Comparison of ENCODE assay signal across 1 cellular context in the genomic region with DNA sequence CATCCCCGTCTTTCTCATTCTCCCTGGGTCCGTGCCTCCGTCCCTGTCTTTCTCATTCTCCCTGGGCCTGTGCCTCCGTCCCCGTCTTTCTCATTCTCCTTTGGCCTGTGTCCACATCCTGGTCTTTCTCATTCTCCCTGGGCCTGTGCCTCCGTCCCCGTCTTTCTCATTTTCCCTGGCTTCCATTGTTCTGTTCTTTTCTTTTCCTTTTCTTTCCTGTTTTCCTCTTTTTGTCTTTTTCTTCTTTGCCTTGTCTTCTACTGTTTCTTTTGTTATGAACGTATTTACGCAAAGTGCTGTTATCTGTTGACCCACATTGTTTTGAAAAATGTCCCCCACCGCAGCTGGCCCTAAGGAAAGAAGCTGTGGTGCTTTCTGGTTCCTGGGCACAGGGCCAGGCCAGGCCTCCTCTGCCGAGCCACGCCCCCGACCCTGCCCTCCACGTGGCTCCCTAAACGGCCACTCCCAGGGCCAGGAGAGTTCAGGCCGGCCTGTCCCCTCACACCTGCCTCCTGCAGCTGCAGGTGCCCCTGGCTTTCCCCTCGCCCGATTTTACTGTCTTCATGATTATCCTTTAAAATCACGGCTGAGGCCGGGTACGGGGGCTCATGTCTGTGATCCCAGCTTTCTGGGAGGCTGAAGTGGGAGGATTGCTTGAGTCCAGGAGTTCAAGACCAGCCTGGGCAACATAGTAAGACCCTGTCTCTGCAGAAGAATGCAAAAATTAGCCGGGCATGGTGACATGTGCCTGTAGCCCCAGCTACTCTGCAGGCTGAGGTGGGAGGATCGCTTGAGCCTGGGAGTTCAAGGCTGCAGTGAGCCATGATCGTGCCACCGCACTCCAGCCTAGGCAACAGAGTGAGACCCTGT.
TF ChIP-seq lines count a peak whose summit lies in the region.

No MANE protein-coding gene starts in this region.

TF ChIP-seq in K562, 482 proteins besides CTCF, POLR2A, EP300 and RAD21 (continued from another document and continues in another):
- TF ChIP-seq GABPA (tag; conservative IDR thresholded peaks at IDR 0.05; ENCODE audit: low read depth) (no peak), ETV1 (tag; conservative IDR thresholded peaks at IDR 0.05; ENCODE audit: low read depth) (no peak), NR0B1 (IDR thresholded peaks at IDR 0.05; ENCODE audit: partially characterized antibody) (no peak), LCOR (CRISPR knock-in tag; IDR thresholded peaks at IDR 0.05) (no peak), NFE2 (IDR thresholded peaks at IDR 0.05; ENCODE audit: low read depth) (no peak), MBD2 (IDR thresholded peaks at IDR 0.05; ENCODE audit: borderline replicate concordance, low read depth) (no peak; the same call in 1 of the 2 replicates), MYNN (IDR thresholded peaks at IDR 0.05) (no peak), MYNN (CRISPR knock-in tag; IDR thresholded peaks at IDR 0.05) (no peak), HDAC2 (IDR thresholded peaks at IDR 0.05) (peak; percentile 78; the same call in 1 of the 2 replicates), MCM3 (IDR thresholded peaks at IDR 0.05) (0 out of 2 replicates have a peak, but pooled peaks have one; percentile 51), MITF (IDR thresholded peaks at IDR 0.05) (no peak), TBP (optimal IDR thresholded peaks at IDR 0.05; ENCODE audit: low read depth, low read length) (no peak), C11orf30 (IDR thresholded peaks at IDR 0.05; ENCODE audit: low read depth) (no peak), NRF1 (conservative IDR thresholded peaks at IDR 0.05 in 1 of 2, IDR thresholded peaks at IDR 0.05 in 1 of 2) (no peak), ZKSCAN3 (CRISPR knock-in tag; IDR thresholded peaks at IDR 0.05) (no peak), THRB (CRISPR knock-in tag; conservative IDR thresholded peaks at IDR 0.05) (peak; percentile 89; the same call in 1 of the 2 replicates), MAX (CRISPR knock-in tag; IDR thresholded peaks at IDR 0.05) (peak; percentile 96), GATA2 (CRISPR knock-in tag; IDR thresholded peaks at IDR 0.05) (peak; percentile 82), SREBF2 (CRISPR knock-in tag; IDR thresholded peaks at IDR 0.05) (no peak), ZBTB43 (CRISPR knock-in tag; IDR thresholded peaks at IDR 0.05) (no peak), ZNF212 (CRISPR knock-in tag; IDR thresholded peaks at IDR 0.05) (no peak), MTA2 (IDR thresholded peaks at IDR 0.05; ENCODE audit: low read depth) (peak; percentile 88), CEBPG (CRISPR knock-in tag; IDR thresholded peaks at IDR 0.05) (no peak), CEBPG (tag; conservative IDR thresholded peaks at IDR 0.05 in 1 of 2, IDR thresholded peaks at IDR 0.05 in 1 of 2) (no peak), MED1 (CRISPR knock-in tag; IDR thresholded peaks at IDR 0.05; ENCODE audit: borderline replicate concordance) (no peak), CBX1 (IDR thresholded peaks at IDR 0.05; ENCODE audit: low read depth) (no peak), YY1 (IDR thresholded peaks at IDR 0.05; ENCODE audit: borderline replicate concordance in 1 of 3, control insufficient read depth in 1 of 3, extremely low read depth in 1 of 3, insufficient read depth in 3 of 3, insufficient read length in 1 of 3, insufficient replicate concordance in 2 of 3, low read depth in 1 of 3, low read length in 2 of 3) (no peak), IRF1 (CRISPR knock-in tag; IDR thresholded peaks at IDR 0.05; ENCODE audit: borderline replicate concordance) (no peak), ZFP30 (CRISPR knock-in tag; IDR thresholded peaks at IDR 0.05; ENCODE audit: borderline replicate concordance) (no peak), ZNF586 (CRISPR knock-in tag; conservative IDR thresholded peaks at IDR 0.05) (no peak), KLF13 (tag; IDR thresholded peaks at IDR 0.05; ENCODE audit: borderline replicate concordance, low read depth) (peak; percentile 91), ARNT (IDR thresholded peaks at IDR 0.05) (peak; percentile 65 to 90; a peak in 3 of 4 replicates), THAP7 (CRISPR knock-in tag; IDR thresholded peaks at IDR 0.05) (no peak), CAMTA2 (CRISPR knock-in tag; conservative IDR thresholded peaks at IDR 0.05) (no peak), SMARCB1 (IDR thresholded peaks at IDR 0.05; ENCODE audit: insufficient read length, low read depth) (no peak), ZBTB34 (CRISPR knock-in tag; IDR thresholded peaks at IDR 0.05) (no peak), NCOA4 (IDR thresholded peaks at IDR 0.05; ENCODE audit: partially characterized antibody) (peak; percentile 64), PCBP1 (IDR thresholded peaks at IDR 0.05; ENCODE audit: low read depth, low read length, poor library complexity, severe bottlenecking) (no peak), CCAR2 (IDR thresholded peaks at IDR 0.05; ENCODE audit: low read depth, low read length) (no peak), HES1 (IDR thresholded peaks at IDR 0.05; ENCODE audit: low read depth) (no peak), RBFOX2 (IDR thresholded peaks at IDR 0.05; ENCODE audit: low read depth, low read length) (no peak), MAFK (IDR thresholded peaks at IDR 0.05; ENCODE audit: low read length) (no peak)
- TF ChIP-seq, protein P1, sequence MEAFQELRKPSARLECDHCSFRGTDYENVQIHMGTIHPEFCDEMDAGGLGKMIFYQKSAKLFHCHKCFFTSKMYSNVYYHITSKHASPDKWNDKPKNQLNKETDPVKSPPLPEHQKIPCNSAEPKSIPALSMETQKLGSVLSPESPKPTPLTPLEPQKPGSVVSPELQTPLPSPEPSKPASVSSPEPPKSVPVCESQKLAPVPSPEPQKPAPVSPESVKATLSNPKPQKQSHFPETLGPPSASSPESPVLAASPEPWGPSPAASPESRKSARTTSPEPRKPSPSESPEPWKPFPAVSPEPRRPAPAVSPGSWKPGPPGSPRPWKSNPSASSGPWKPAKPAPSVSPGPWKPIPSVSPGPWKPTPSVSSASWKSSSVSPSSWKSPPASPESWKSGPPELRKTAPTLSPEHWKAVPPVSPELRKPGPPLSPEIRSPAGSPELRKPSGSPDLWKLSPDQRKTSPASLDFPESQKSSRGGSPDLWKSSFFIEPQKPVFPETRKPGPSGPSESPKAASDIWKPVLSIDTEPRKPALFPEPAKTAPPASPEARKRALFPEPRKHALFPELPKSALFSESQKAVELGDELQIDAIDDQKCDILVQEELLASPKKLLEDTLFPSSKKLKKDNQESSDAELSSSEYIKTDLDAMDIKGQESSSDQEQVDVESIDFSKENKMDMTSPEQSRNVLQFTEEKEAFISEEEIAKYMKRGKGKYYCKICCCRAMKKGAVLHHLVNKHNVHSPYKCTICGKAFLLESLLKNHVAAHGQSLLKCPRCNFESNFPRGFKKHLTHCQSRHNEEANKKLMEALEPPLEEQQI (IDR thresholded peaks at IDR 0.05), result peak; percentile 75
- TF ChIP-seq, protein P2, sequence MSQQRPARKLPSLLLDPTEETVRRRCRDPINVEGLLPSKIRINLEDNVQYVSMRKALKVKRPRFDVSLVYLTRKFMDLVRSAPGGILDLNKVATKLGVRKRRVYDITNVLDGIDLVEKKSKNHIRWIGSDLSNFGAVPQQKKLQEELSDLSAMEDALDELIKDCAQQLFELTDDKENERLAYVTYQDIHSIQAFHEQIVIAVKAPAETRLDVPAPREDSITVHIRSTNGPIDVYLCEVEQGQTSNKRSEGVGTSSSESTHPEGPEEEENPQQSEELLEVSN (IDR thresholded peaks at IDR 0.05; ENCODE audit: borderline replicate concordance in 1 of 2, extremely low read depth in 1 of 2, insufficient read depth in 1 of 2, insufficient read length in 1 of 2, low read depth in 1 of 2, low read length in 1 of 2, poor library complexity in 1 of 2, severe bottlenecking in 1 of 2), result peak; percentile 26 to 30
- TF ChIP-seq, protein P3, sequence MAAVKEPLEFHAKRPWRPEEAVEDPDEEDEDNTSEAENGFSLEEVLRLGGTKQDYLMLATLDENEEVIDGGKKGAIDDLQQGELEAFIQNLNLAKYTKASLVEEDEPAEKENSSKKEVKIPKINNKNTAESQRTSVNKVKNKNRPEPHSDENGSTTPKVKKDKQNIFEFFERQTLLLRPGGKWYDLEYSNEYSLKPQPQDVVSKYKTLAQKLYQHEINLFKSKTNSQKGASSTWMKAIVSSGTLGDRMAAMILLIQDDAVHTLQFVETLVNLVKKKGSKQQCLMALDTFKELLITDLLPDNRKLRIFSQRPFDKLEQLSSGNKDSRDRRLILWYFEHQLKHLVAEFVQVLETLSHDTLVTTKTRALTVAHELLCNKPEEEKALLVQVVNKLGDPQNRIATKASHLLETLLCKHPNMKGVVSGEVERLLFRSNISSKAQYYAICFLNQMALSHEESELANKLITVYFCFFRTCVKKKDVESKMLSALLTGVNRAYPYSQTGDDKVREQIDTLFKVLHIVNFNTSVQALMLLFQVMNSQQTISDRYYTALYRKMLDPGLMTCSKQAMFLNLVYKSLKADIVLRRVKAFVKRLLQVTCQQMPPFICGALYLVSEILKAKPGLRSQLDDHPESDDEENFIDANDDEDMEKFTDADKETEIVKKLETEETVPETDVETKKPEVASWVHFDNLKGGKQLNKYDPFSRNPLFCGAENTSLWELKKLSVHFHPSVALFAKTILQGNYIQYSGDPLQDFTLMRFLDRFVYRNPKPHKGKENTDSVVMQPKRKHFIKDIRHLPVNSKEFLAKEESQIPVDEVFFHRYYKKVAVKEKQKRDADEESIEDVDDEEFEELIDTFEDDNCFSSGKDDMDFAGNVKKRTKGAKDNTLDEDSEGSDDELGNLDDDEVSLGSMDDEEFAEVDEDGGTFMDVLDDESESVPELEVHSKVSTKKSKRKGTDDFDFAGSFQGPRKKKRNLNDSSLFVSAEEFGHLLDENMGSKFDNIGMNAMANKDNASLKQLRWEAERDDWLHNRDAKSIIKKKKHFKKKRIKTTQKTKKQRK (IDR thresholded peaks at IDR 0.05; ENCODE audit: borderline replicate concordance, low read depth, low read length), result no peak
